In the genomic region with DNA sequence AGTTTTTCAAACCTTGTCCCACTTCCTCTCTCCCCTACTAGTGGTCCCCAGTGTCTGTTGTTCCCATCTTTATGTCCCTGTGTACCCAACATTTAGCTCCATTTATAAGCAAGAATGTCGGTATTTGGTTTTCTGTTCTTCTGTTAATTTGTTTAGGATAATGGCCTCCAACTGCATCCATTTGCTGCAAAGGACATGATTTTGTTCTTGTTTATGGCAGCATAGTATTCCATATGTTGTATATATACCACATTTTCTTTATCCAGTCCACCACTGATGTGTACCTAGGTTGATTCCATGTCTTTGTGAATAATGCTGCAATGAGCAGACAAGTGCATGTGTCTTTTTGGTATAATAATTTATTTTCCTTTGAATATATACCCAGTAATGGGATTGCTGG, we compare ENCODE assay signal across 31 cellular contexts. TPM values are rescaled to one million over a fixed set of nuclear protein-coding genes. Genes with fewer than 3 reads are reported as not detected.
"Had no signal": no experiment of that assay in that cellular context is flagged by ENCODE, and none has a peak within 500 bp of the region (broad histone marks: within the 10 kb centered on the region; RNA-seq: fewer than 3 reads in every experiment).

No MANE protein-coding gene starts in this region.

- H3K9me3 ChIP-seq: esophagus muscularis mucosa, gastroesophageal sphincter, heart left ventricle, left lung, lower lobe of right lung, mucosa of descending colon had no signal

- H3K4me1 ChIP-seq: esophagus muscularis mucosa, gastroesophageal sphincter, heart left ventricle, left lung, lower lobe of right lung had no signal

- FAIRE-seq: endothelial cell of umbilical vein, frontal cortex, keratinocyte had no signal

- H3K79me2 ChIP-seq: hepatocyte had no signal

- ATAC-seq: foreskin keratinocyte; gastroesophageal sphincter; heart left ventricle; left cardiac atrium; left lung; left ventricle myocardium superior; lower lobe of right lung; mucosa of descending colon; naive thymus-derived CD8-positive, alpha-beta T cell had no signal

- DNase-seq: dermis blood vessel endothelial cell; dorsolateral prefrontal cortex; effector CD4-positive, alpha-beta T cell; effector memory CD4-positive, alpha-beta T cell; foreskin keratinocyte; heart left ventricle; hypothalamus; immature natural killer cell; left cardiac atrium; left lung; left ventricle myocardium superior; lower lobe of right lung; mesenchymal stem cell; mucosa of descending colon; naive B cell; naive thymus-derived CD8-positive, alpha-beta T cell had no signal

- H3K4me3 ChIP-seq: coronary artery, dorsolateral prefrontal cortex, esophagus muscularis mucosa, gastroesophageal sphincter, heart left ventricle, hepatocyte, left lung, lower lobe of right lung, mucosa of descending colon had no signal

- H2AFZ ChIP-seq: hepatocyte had no signal

- H3K27me3 ChIP-seq: dorsolateral prefrontal cortex, esophagus muscularis mucosa, foreskin keratinocyte, gastroesophageal sphincter, heart left ventricle, hepatocyte, left lung had no signal

- H3K4me2 ChIP-seq: hepatocyte had no signal

- H3K36me3 ChIP-seq: esophagus muscularis mucosa, gastroesophageal sphincter, heart left ventricle, left lung, lower lobe of right lung had no signal

- H3K27ac ChIP-seq: coronary artery, dorsolateral prefrontal cortex, esophagus muscularis mucosa, foreskin keratinocyte, gastroesophageal sphincter, heart left ventricle, hepatocyte, left lung, lower lobe of right lung had no signal

RNA-seq across cellular contexts. Expression of a gene that starts 52.2 kb away (rescaled TPM):
- total RNA-seq: dermis blood vessel endothelial cell; dorsolateral prefrontal cortex; endothelial cell of umbilical vein; epithelial cell of proximal tubule; esophagus muscularis mucosa; foreskin keratinocyte; frontal cortex; gastroesophageal sphincter; heart left ventricle; hepatocyte; kidney epithelial cell; left cardiac atrium; left lung; left ventricle myocardium superior; lower leg skin; lower lobe of right lung; lung microvascular endothelial cell; mesenteric fat pad; mesothelial cell of epicardium; mucosa of descending colon; myocyte; naive thymus-derived CD8-positive, alpha-beta T cell had no signal
- polyA plus RNA-seq: endothelial cell of umbilical vein, fibroblast of lung, foreskin keratinocyte, heart left ventricle, hepatocyte, immature natural killer cell, keratinocyte had no signal
